In the genomic region with DNA sequence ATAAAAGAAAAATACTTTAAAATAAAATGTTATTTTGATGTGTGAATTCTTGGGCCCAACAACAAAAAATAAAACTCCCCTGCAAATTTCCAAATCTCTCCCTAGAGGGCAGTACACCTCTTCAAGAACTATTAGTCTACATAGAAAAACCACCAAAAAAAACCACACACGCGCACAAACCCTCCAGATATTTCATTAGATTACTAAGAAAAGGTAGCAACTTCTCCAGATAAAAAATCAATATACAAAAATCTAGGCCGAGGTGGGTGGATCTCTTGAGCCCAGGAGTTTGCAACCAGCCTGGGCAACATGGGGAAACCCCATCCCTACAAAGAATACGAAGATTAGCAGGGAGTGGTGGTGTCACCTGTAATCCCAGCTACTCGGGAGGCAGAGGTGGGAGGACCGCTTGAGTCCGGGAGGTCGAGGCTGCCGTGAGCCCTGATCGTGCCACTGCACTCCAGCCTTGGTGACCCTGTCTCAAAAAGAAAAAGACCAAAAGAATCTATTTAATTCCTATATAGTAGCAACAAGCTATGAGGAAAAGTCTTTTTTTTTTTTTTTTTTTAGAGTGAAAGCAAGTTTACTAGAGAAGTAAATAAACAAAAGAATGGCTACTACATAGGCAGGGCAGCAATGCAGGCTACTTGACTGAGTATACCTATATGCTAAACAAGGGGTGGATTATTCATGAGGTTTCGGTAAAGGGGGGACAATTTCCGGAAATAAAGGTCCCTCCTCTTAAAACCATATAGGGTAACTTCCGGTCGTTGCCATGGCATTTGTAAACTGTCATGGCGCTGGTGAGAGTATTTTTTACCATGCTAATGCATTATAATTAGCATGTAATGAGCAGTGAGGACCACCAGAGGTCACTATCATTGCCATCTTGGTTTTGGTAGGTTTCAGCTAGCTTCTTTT, we compare ENCODE assay signal across 8 cellular contexts. TPM values are rescaled to one million over a fixed set of nuclear protein-coding genes. Genes with fewer than 3 reads are reported as not detected.
A peak's percentile ranks its signal among the peaks of the same experiment; 100 is the strongest.
DNase-seq lines count a peak whose midpoint lies in the region; ATAC-seq and TF ChIP-seq lines count a peak whose summit lies in the region.

No MANE protein-coding gene starts in this region.

- DNase-seq in BE2C (peak; percentile 83), NCI-H460 (ENCODE audit: extremely low read depth, low read depth) (peak; percentile 81), dorsolateral prefrontal cortex (peak in 7 of 10 donors; percentile 64 to 88 (median 71)), right lobe of liver (peak in 1 of 3 donors; percentile 85)
- peak; percentile 38 to 73 for DNase-seq in activated CD4-positive, alpha-beta T cell treated with anti-CD3 and anti-CD28 coated beads for 24 hours (ENCODE audit: low read depth in 2 of 2)
- DNase-seq in stimulated activated CD4-positive, alpha-beta T cell treated with anti-CD3 and anti-CD28 coated beads, Interleukin-4, amount 100 ng/mL, for 4 hours, result peak; percentile 33 to 80

- peak; percentile 89 for ATAC-seq in GM19035 (IDR thresholded peaks at IDR 0.05; ENCODE audit: unreplicated experiment)
- ATAC-seq in HG03432 (IDR thresholded peaks at IDR 0.05; ENCODE audit: unreplicated experiment), result peak; percentile 86
- peak; percentile 86 to 88 (median 86) for ATAC-seq in right lobe of liver

- H3K4me3 ChIP-seq in BE2C (ENCODE audit: low read depth, low read length), result peak overlapping the region; percentile 62
- peak overlapping the region; percentile 10 to 66 (median 46) for H3K4me3 ChIP-seq in dorsolateral prefrontal cortex
- peak overlapping the region; percentile 27 to 45 (median 42) for H3K4me3 ChIP-seq in right lobe of liver

- TF ChIP-seq CTCF in BE2C (IDR thresholded peaks at IDR 0.05; ENCODE audit: low read depth, low read length), result peak; percentile 77
- TF ChIP-seq CTCF in dorsolateral prefrontal cortex (IDR thresholded peaks at IDR 0.05 in 54 of 56, conservative IDR thresholded peaks at IDR 0.05 in 2 of 56; ENCODE audit: low read depth in 1 of 56, partially characterized antibody in 56 of 56), result peak; percentile 70 to 87 (median 82)
- peak; percentile 70 to 78 (median 76) for TF ChIP-seq CTCF in right lobe of liver (IDR thresholded peaks at IDR 0.05)

- H3K27ac ChIP-seq in dorsolateral prefrontal cortex (peak overlapping the region in 13 of 59 donors; percentile 4 to 75 (median 32)), right lobe of liver (peak overlapping the region; percentile 12 to 58 (median 38))

- H3K36me3 ChIP-seq in BE2C, result no peaks in the 10 kb centered on the region
- no peaks in the 10 kb centered on the region for H3K36me3 ChIP-seq in right lobe of liver

- 0% methylated on average over 15 of the region's 15 CpGs for whole genome bisulfite sequencing in right lobe of liver (ENCODE audit: insufficient coverage, low coverage, low lambda C conversion rate, missing lambda C conversion rate)

- H3K27me3 ChIP-seq in BE2C, result no peaks in the 10 kb centered on the region
- H3K27me3 ChIP-seq in dorsolateral prefrontal cortex, result peaks cover 0 to 10% (median 0%) of the 10 kb centered on the region in 45 donors
- no peaks in the 10 kb centered on the region for H3K27me3 ChIP-seq in right lobe of liver

- intact Hi-C loops in dorsolateral prefrontal cortex (cut with DNase I) (loop anchor here (1.0 to 10.0 kb wide), 6 partner anchors 44 to 312 kb away; no protein-coding TSS in a partner anchor), right lobe of liver (cut with DNase I) (loop anchor here in 1 of 2 donors (10.0 kb wide), 2 partner anchors 68 to 122 kb away; no protein-coding TSS in a partner anchor)

- no peak for TF ChIP-seq POLR2A in right lobe of liver (IDR thresholded peaks at IDR 0.05)

- no peaks in the 10 kb centered on the region for H3K9me3 ChIP-seq in BE2C
- H3K9me3 ChIP-seq in right lobe of liver, result no peaks in the 10 kb centered on the region

- H3K4me1 ChIP-seq in BE2C (no peaks in the 10 kb centered on the region), right lobe of liver (no peaks in the 10 kb centered on the region)

RNA-seq across cellular contexts. Expression of a gene that starts 13.1 kb away (rescaled TPM):
- polyA plus RNA-seq in BE2C (2012; ENCODE audit: insufficient read depth, insufficient read length, low read depth), result not detected
- not detected in 2 replicates for total RNA-seq in NCI-H460 (2014; rRNA removed; shearing (Covaris generic))
- not detected in 2 replicates for polyA plus RNA-seq in NCI-H460 (2014; cell fraction: nucleus; rRNA removed)
- total RNA-seq in dorsolateral prefrontal cortex, result 1 to 10 TPM in 1 of 120 experiments, under 1 TPM in 38, not detected in 81; 0.16 to 1.0 (median 0.32) TPM
- not detected for total RNA-seq in right lobe of liver

RNA-seq across cellular contexts. Expression of a gene that starts 19.5 kb away (rescaled TPM):
- 13.2 TPM for polyA plus RNA-seq in BE2C (2012; ENCODE audit: insufficient read depth, insufficient read length, low read depth)
- 0.58 and 0.99 TPM in 2 replicates for total RNA-seq in NCI-H460 (2014; rRNA removed; shearing (Covaris generic))
- polyA plus RNA-seq in NCI-H460 (2014; cell fraction: nucleus; rRNA removed), result 0.28 and 1.9 TPM in 2 replicates
- total RNA-seq in dorsolateral prefrontal cortex (10 to 100 TPM; 12.5 to 36.7 (median 23.3) TPM), right lobe of liver (10 to 100 TPM; 23.1 to 66.7 (median 43.3) TPM)

RNA-seq across cellular contexts. Expression of a gene that starts 55.4 kb away (rescaled TPM):
- 0.94 TPM for polyA plus RNA-seq in BE2C (2012; ENCODE audit: insufficient read depth, insufficient read length, low read depth)
- total RNA-seq in NCI-H460 (2014; rRNA removed; shearing (Covaris generic)), result not detected in 2 replicates
- not detected in 2 replicates for polyA plus RNA-seq in NCI-H460 (2014; cell fraction: nucleus; rRNA removed)
- total RNA-seq in dorsolateral prefrontal cortex (1 to 10 TPM in 58 of 120 experiments, under 1 TPM in 3, not detected in 59; 0.86 to 4.4 (median 1.8) TPM), right lobe of liver (1 to 10 TPM in 5 of 6 experiments, not detected in 1; 1.0 to 4.2 (median 2.0) TPM)
